Comparison of ENCODE assay signal across 7 cellular contexts in the genomic region with DNA sequence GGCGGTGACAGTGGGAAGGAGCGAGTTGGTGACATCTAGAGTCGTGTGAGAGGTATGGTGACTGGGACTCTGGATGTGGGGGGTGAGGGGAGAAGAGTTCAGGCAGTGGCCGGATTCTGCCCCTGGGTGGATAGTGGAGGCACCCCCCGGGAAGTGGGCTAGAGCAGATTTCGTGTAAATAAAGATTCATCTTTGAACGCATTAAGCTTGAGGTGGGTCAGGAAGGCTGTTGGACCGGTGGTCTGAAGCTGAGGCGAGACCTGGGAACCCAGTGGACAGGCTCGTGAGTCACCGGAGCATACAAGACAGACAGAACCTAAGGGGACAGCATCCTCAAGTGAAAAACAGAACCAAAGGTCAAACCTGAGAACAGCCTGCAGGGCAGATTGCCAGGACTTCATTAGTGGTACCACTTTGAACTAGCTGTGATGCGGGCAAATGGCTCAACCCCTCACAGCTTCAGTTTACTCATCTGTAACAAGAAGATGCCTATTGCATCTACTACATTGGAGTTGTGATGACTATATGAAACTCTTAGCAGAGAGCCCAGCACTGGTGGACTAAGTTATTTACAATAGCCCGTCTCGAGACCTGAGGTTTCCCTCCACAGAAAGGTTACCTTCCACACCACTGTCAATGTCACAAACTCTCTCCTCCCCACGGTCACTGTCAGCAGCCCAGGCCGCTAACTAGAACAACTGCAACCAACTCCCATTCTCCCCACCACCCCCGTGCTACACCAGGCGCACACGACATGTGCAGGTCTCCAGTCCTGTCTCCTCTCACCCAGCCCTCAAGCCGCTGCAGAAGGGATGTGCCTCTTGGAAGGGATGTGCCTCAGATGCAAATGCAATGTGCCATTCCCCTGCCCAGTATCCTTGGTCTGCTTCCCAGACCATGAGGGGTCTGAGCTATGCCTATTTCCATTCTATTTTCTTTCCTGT. TPM values are rescaled to one million over a fixed set of nuclear protein-coding genes. Genes with fewer than 3 reads are reported as not detected.
DNase-seq lines count a peak whose midpoint lies in the region; TF ChIP-seq lines count a peak whose summit lies in the region.

No MANE protein-coding gene starts in this region.

- H3K4me1 ChIP-seq in HUES64 (ENCODE audit: insufficient read depth, low read length) (0 out of 2 replicates have a peak, but pooled peaks cover 3% of the 10 kb centered on the region), adipocyte (ENCODE audit: control insufficient read depth, insufficient read depth, low read length) (peaks cover 17% of the 10 kb centered on the region), testis (peaks cover 18% of the 10 kb centered on the region)

- peak overlapping the region; percentile 64 for H3K9ac ChIP-seq in HUES64 (ENCODE audit: low read depth, low read length)
- peak overlapping the region; percentile 86 for H3K9ac ChIP-seq in adipocyte (ENCODE audit: low read length)

- WGBS in HUES64, result 69% methylated on average over 20 of the region's 20 CpGs
- WGBS in testis, 2 donors, result 49 to 53% methylated on average over 16 to 20 of the region's 20 CpGs

- peak; percentile 78 for DNase-seq in GM12865 (ENCODE audit: low read depth)
- DNase-seq in adipocyte (ENCODE audit: low read depth), result peak; percentile 33
- DNase-seq in kidney tubule cell (ENCODE audit: low spot score), result peak; percentile 26
- peak; percentile 36 for DNase-seq in testis
- no peak for DNase-seq in NCI-H345 (lab: John Stamatoyannopoulos, UW)
- no peak for DNase-seq in globus pallidus (ENCODE audit: low spot score)

- intact Hi-C loops in testis (cut with DNase I; ENCODE audit: low total_unique reads), result no loop called here

- TF ChIP-seq CTCF in GM12865 (IDR thresholded peaks at IDR 0.05; ENCODE audit: insufficient read depth, low read depth, low read length, missing control alignments), result no peak
- no peak for TF ChIP-seq CTCF in testis (IDR thresholded peaks at IDR 0.05)

- H3K27me3 ChIP-seq in HUES64 (ENCODE audit: insufficient read depth, low read length) (no peaks in the 10 kb centered on the region), adipocyte (replicated peaks; ENCODE audit: control insufficient read depth, insufficient read depth, low read length) (no peaks in the 10 kb centered on the region), testis (no peaks in the 10 kb centered on the region)

- peak overlapping the region; percentile 69 for H3K4me3 ChIP-seq in GM12865 (ENCODE audit: low read depth, low read length)
- H3K4me3 ChIP-seq in HUES64 (ENCODE audit: low read length), result peak overlapping the region; percentile 86
- H3K4me3 ChIP-seq in adipocyte (ENCODE audit: low read length), result peak overlapping the region; percentile 88
- H3K4me3 ChIP-seq in testis, result peak overlapping the region; percentile 83 to 85

- no peak for TF ChIP-seq POLR2A in testis (IDR thresholded peaks at IDR 0.05)

- H3K36me3 ChIP-seq in HUES64 (ENCODE audit: insufficient read depth, low read length) (no peaks in the 10 kb centered on the region), adipocyte (ENCODE audit: control insufficient read depth, insufficient read depth, low read length, severe bottlenecking) (no peaks in the 10 kb centered on the region), testis (ENCODE audit: low read depth, missing control alignments) (no peaks in the 10 kb centered on the region)

- no peaks in the 10 kb centered on the region for H3K9me3 ChIP-seq in HUES64 (ENCODE audit: insufficient read depth, low read depth, low read length)
- no peaks in the 10 kb centered on the region for H3K9me3 ChIP-seq in adipocyte (ENCODE audit: control insufficient read depth, low read length)
- H3K9me3 ChIP-seq in testis, result no peaks in the 10 kb centered on the region

- H3K27ac ChIP-seq in HUES64 (ENCODE audit: low read depth, low read length) (no peak overlapping the region), testis (peak overlapping the region; percentile 67 to 87)

RNA-seq across cellular contexts. Expression of a gene that starts 0.9 kb away (rescaled TPM):
- 51.9 TPM for polyA plus RNA-seq in HUES64 (2013, experiment 1 of 2)
- polyA plus RNA-seq in HUES64 (2013, experiment 2 of 2), result 39.9 TPM
- total RNA-seq in testis, result 10 to 100 TPM; 39.7 to 58.8 TPM
- 23.3 TPM for polyA plus RNA-seq in testis (ENCODE audit: insufficient read depth, low read depth, low replicate concordance)

RNA-seq across cellular contexts. Expression of a gene that starts 25.3 kb away (rescaled TPM):
- polyA plus RNA-seq in HUES64 (2013, experiment 1 of 2), result 6.5 TPM
- 6.8 TPM for polyA plus RNA-seq in HUES64 (2013, experiment 2 of 2)
- 10 to 100 TPM in 1 of 2 donors, 1 to 10 TPM in 1; 6.8 to 10.4 TPM for total RNA-seq in testis
- polyA plus RNA-seq in testis (ENCODE audit: insufficient read depth, low read depth, low replicate concordance), result 10.5 TPM

RNA-seq across cellular contexts. Expression of a gene that starts 47.1 kb away (rescaled TPM):
- 32.7 TPM for polyA plus RNA-seq in HUES64 (2013, experiment 1 of 2)
- polyA plus RNA-seq in HUES64 (2013, experiment 2 of 2), result 36.9 TPM
- 10 to 100 TPM; 65.8 to 86.3 TPM for total RNA-seq in testis
- polyA plus RNA-seq in testis (ENCODE audit: insufficient read depth, low read depth, low replicate concordance), result 122 TPM

Comparison
In these comparisons a context has a peak if more than half of its experiments do, and no peak if none do; other contexts are left out.
1. DNase-seq: peak in GM12865 (single experiment), adipocyte (single experiment), kidney tubule cell (single experiment) and testis (single experiment); none in NCI-H345 (single experiment) and globus pallidus (single experiment).
2. Peak in every context shown above with its lines, with median percentiles within 50 percentile points of each other: H3K4me3 ChIP-seq.